9 cellular contexts compared by ENCODE assay signal in the genomic region with DNA sequence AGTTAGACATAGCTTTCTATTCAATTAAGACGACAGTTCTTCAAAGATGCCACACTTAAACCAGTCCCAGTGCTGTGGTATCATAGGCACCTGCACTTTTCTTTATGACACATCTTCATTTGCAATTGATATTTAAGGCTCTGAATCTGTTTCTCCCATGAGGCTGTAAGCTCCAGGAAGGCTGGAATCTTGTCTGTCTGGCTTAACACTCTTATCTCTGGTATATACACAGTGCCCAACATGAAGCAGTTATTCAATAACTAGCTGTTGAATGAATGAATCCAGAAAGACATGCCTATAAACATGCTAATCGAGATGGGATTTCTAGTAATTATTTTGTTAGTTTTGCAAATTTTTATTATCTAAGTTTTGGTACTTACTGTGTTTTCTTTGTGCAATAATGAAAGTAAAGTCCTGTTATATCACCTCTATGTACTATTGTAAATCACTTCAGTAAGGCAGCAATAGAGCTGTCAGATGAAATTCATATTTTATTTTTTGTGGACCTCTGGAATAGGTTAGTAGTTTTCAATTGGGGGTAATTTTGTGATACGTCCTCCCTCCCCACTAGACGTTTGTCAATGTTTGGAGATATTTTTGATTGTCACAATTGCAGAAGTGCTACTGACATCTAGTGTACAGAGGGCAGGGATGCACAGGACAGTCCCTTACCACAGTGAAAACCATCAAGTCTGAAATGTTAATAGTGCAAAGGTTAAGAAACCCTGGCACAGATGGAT. TPM values are rescaled to one million over a fixed set of nuclear protein-coding genes. Genes with fewer than 3 reads are reported as not detected.
A peak's percentile ranks its signal among the peaks of the same experiment; 100 is the strongest.
DNase-seq lines count a peak whose midpoint lies in the region; ATAC-seq and TF ChIP-seq lines count a peak whose summit lies in the region.
"Had no signal": no experiment of that assay in that cellular context is flagged by ENCODE, and none has a peak within 500 bp of the region (broad histone marks: within the 10 kb centered on the region; RNA-seq: fewer than 3 reads in every experiment).

No MANE protein-coding gene starts in this region.

- H3K4me1 Mint-ChIP-seq in activated CD4-positive, alpha-beta T cell treated with anti-CD3 and anti-CD28 coated beads for 36 hours, result peaks cover 3% of the 10 kb centered on the region

- H3K79me2 ChIP-seq in OCI-LY1 (ENCODE audit: insufficient read depth, low read length), result no peaks in the 10 kb centered on the region

- H3K27me3 ChIP-seq in OCI-LY1 (ENCODE audit: insufficient read depth, low read length) (no peaks in the 10 kb centered on the region), transverse colon (no peaks in the 10 kb centered on the region), stomach (no peaks in the 10 kb centered on the region)

- no peak overlapping the region for H3K4me3 Mint-ChIP-seq in activated CD4-positive, alpha-beta T cell treated with anti-CD3 and anti-CD28 coated beads for 36 hours

- intact Hi-C loops in transverse colon (cut with DNase I; ENCODE audit: low total_unique reads) (no loop called here), stomach (cut with DNase I; ENCODE audit: low total_unique reads) (loop anchor here (10.0 kb wide), 1 partner anchor 103 kb away; no protein-coding TSS in a partner anchor)
- intact Hi-C loops in activated CD4-positive, alpha-beta T cell treated with anti-CD3 and anti-CD28 coated beads for 36 hours (cut with DNase I, micrococcal nuclease), result loop anchor here (2.0 to 5.0 kb wide), 2 partner anchors 115 to 116 kb away; no protein-coding TSS in a partner anchor

- H3K9me3 Mint-ChIP-seq in activated CD4-positive, alpha-beta T cell treated with anti-CD3 and anti-CD28 coated beads for 36 hours (ENCODE audit: low read depth), result no peaks in the 10 kb centered on the region

- H3K4me1 ChIP-seq in OCI-LY1 (ENCODE audit: insufficient read depth, low read length, severe bottlenecking), result no peaks in the 10 kb centered on the region
- peaks cover 0 to 10% (median 0%) of the 10 kb centered on the region in 4 donors for H3K4me1 ChIP-seq in transverse colon
- peaks cover 0 to 11% (median 3%) of the 10 kb centered on the region in 4 donors for H3K4me1 ChIP-seq in stomach

- H3K27ac ChIP-seq in OCI-LY1 (ENCODE audit: low read depth, low read length, poor library complexity, severe bottlenecking), result no peak overlapping the region
- no peak overlapping the region for H3K27ac ChIP-seq in transverse colon
- no peak overlapping the region for H3K27ac ChIP-seq in stomach
- H3K27ac ChIP-seq: SK-N-MC had no signal

- H3K27ac Mint-ChIP-seq in activated CD4-positive, alpha-beta T cell treated with anti-CD3 and anti-CD28 coated beads for 36 hours, result no peak overlapping the region

- peaks cover 15% of the 10 kb centered on the region for H3K27me3 Mint-ChIP-seq in activated CD4-positive, alpha-beta T cell treated with anti-CD3 and anti-CD28 coated beads for 36 hours

- H3F3A ChIP-seq in OCI-LY1 (ENCODE audit: insufficient read depth, low read length), result no peaks in the 10 kb centered on the region

- H2AFZ ChIP-seq in OCI-LY1 (ENCODE audit: low read length), result no peak overlapping the region

- TF ChIP-seq CTCF in OCI-LY1 (IDR thresholded peaks at IDR 0.05; ENCODE audit: low read length) (peak; percentile 60), fibroblast of the aortic adventitia (IDR thresholded peaks at IDR 0.05; ENCODE audit: insufficient read depth, low read length) (peak; percentile 41), transverse colon (IDR thresholded peaks at IDR 0.05) (peak in 3 of 5 experiments; percentile 20 to 28 (median 25)), stomach (IDR thresholded peaks at IDR 0.05) (peak in 1 of 7 experiments; percentile 28)

- TF ChIP-seq POLR2A in transverse colon (IDR thresholded peaks at IDR 0.05) (no peak), stomach (IDR thresholded peaks at IDR 0.05) (no peak)

- no peaks in the 10 kb centered on the region for H3K36me3 Mint-ChIP-seq in activated CD4-positive, alpha-beta T cell treated with anti-CD3 and anti-CD28 coated beads for 36 hours (ENCODE audit: low read depth)

- POLR2A ChIA-PET in activated CD4-positive, alpha-beta T cell treated with anti-CD3 and anti-CD28 coated beads for 36 hours (lab: Charles Lee), result no interaction called here

- H3K9me2 ChIP-seq in OCI-LY1 (ENCODE audit: low read depth, low read length), result no peaks in the 10 kb centered on the region

- in situ Hi-C loops in transverse colon (cut with MboI; ENCODE audit: low pct_ligation_motif_present in 1 of 4, low pct_unique_long_range_greater_than_20kb in 1 of 4, low sequenced_read_pairs in 3 of 4), result no loop called here

- no peak for TF ChIP-seq EP300 in transverse colon (IDR thresholded peaks at IDR 0.05; ENCODE audit: low read depth)
- no peak for TF ChIP-seq EP300 in stomach (IDR thresholded peaks at IDR 0.05)

- peak; percentile 9 for DNase-seq in fibroblast of the aortic adventitia (ENCODE audit: low read depth)
- DNase-seq in transverse colon, result no peak
- no peak for DNase-seq in stomach
- DNase-seq in activated CD4-positive, alpha-beta T cell treated with anti-CD3 and anti-CD28 coated beads for 36 hours, result no peak
- DNase-seq in activated CD4-positive, alpha-beta T cell treated with anti-CD3 and anti-CD28 coated beads for 1 hour, result no peak

- H3K9ac ChIP-seq in OCI-LY1 (ENCODE audit: low read length), result no peak overlapping the region

- H4K20me1 ChIP-seq in OCI-LY1 (ENCODE audit: insufficient read depth, low read length), result no peaks in the 10 kb centered on the region

- ATAC-seq in GM18508 (IDR thresholded peaks at IDR 0.05; ENCODE audit: insufficient read depth, unreplicated experiment), result peak; percentile 85
- ATAC-seq in HG02798 (IDR thresholded peaks at IDR 0.05; ENCODE audit: poor library complexity, unreplicated experiment), result peak; percentile 78
- ATAC-seq in activated CD4-positive, alpha-beta T cell treated with anti-CD3 and anti-CD28 coated beads for 36 hours, result no peak

- H3K4me3 ChIP-seq in OCI-LY1 (ENCODE audit: low read depth, low read length, poor library complexity, severe bottlenecking), result no peak overlapping the region
- H3K4me3 ChIP-seq in fibroblast of the aortic adventitia (ENCODE audit: low read depth, low read length), result no peak overlapping the region
- H3K4me3 ChIP-seq in transverse colon, result peak overlapping the region in 1 of 4 donors; percentile 10
- H3K4me3 ChIP-seq in stomach, result no peak overlapping the region
- H3K4me3 ChIP-seq: SK-N-MC had no signal

- no peak overlapping the region for H3K4me2 ChIP-seq in OCI-LY1 (ENCODE audit: low read length)

- CTCF ChIA-PET in activated CD4-positive, alpha-beta T cell treated with anti-CD3 and anti-CD28 coated beads for 36 hours (lab: Charles Lee), result interaction anchor here (0.5 kb wide), 1 partner anchor 11 kb away, joined by 3 read pairs; no protein-coding TSS in a partner anchor

- H3K36me3 ChIP-seq in OCI-LY1 (ENCODE audit: insufficient read depth, low read length), result no peaks in the 10 kb centered on the region
- H3K36me3 ChIP-seq in transverse colon, result no peaks in the 10 kb centered on the region
- H3K36me3 ChIP-seq in stomach, result no peaks in the 10 kb centered on the region

- WGBS in transverse colon (ENCODE audit: low coverage in 1 of 2), 2 donors, result 17 to 30% methylated on average over 4 of the region's 4 CpGs
- WGBS in stomach, 5 donors, result 22 to 36% (median 30%) methylated on average over 4 of the region's 4 CpGs

- H3K9me3 ChIP-seq in OCI-LY1 (ENCODE audit: low read length) (no peaks in the 10 kb centered on the region), transverse colon (no peaks in the 10 kb centered on the region), stomach (no peaks in the 10 kb centered on the region)

RNA-seq across cellular contexts. Expression of a gene that starts 51.3 kb away (rescaled TPM):
- 1.8 and 2.1 TPM in 2 replicates for total RNA-seq in fibroblast of the aortic adventitia (ENCODE audit: low replicate concordance)
- 1 to 10 TPM; 1.1 to 7.6 (median 3.2) TPM for total RNA-seq in transverse colon
- total RNA-seq in stomach, result 10 to 100 TPM in 2 of 5 donors, 1 to 10 TPM in 3; 1.8 to 14.5 (median 3.1) TPM
- polyA plus RNA-seq in stomach, result 1 to 10 TPM; 1.5 to 2.4 (median 2.3) TPM
- not detected for total RNA-seq in activated CD4-positive, alpha-beta T cell treated with anti-CD3 and anti-CD28 coated beads for 36 hours
